ENCODE assay signal across 1 cellular context in genomic region chr3:100047455-100048141, GRCh38.
TF ChIP-seq lines count a peak whose summit lies in the region.

No MANE protein-coding gene starts in this region.

TF ChIP-seq in GM12878, 131 proteins besides CTCF, POLR2A, EP300 and RAD21 (continued from another document):
- no peak for TF ChIP-seq SKIL (IDR thresholded peaks at IDR 0.05; ENCODE audit: low read depth, poor library complexity, severe bottlenecking)
- TF ChIP-seq BHLHE40 (IDR thresholded peaks at IDR 0.05; ENCODE audit: borderline replicate concordance in 1 of 2, low read depth in 2 of 2, low read length in 1 of 2) = 0 out of 4 replicates have a peak, but pooled peaks of 1 of the 2 experiments have one; percentile 11
- TF ChIP-seq MTA2 (IDR thresholded peaks at IDR 0.05; ENCODE audit: low read depth) = peak; percentile 77
- no peak for TF ChIP-seq WRNIP1 (IDR thresholded peaks at IDR 0.05; ENCODE audit: borderline replicate concordance, low read depth, low read length)
TF ChIP-seq in GM12878: peak in this region for 41.
